In the genomic region with DNA sequence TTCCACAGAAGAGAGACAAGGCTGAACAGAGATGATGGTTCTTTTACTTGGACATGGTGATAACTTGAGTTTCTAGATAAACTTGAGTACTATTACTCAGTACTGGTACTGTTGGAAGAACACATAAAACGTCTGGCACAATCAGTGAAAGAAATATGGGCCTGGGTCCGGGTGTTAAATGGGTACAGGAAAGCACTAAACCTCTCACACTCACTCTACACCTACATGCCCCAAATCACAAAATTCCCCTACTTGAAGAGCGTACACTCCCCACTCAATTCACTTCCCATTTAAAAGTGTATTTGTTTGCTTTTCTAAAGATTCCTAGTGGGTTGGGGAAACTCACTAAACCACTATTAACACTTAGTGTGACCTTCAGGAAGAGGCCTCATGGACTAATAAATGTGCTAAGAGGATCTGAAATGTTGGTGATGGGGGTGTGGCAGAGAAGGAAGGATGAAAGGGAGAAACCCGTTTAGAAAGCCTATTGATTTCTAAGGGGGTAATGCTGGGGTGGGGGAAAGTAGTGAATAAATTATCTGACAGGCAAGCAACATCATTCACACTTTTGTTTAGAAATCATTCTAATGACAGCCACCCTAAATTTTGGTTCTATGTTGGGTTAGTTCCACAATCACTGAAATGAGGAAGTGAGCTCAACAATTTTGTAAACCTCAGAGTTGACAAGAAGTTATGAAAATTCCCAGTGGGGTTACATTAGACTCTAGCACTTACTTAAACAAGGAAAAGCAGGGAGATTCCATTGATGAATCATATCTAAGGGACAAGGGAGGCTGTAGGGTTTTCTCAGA, we compare ENCODE assay signal across 10 cellular contexts.
A peak's percentile ranks its signal among the peaks of the same experiment; 100 is the strongest.
DNase-seq lines count a peak whose midpoint lies in the region; ATAC-seq, FAIRE-seq and TF ChIP-seq lines count a peak whose summit lies in the region.
"Had no signal": no experiment of that assay in that cellular context is flagged by ENCODE, and none has a peak within 500 bp of the region (broad histone marks: within the 10 kb centered on the region; RNA-seq: fewer than 3 reads in every experiment).

No MANE protein-coding gene starts in this region.

- H3K9me3 ChIP-seq in Karpas-422 (ENCODE audit: low read length), result no peaks in the 10 kb centered on the region

- CTCF ChIA-PET in activated CD8-positive, alpha-beta T cell treated with anti-CD3 and anti-CD28 coated beads, Interleukin-2, amount 10 ng/mL, durations not matched to agents 7 days and 5 days (lab: Charles Lee), result interaction anchor here (1.0 kb wide), 1 partner anchor 224 kb away, joined by 3 read pairs; no protein-coding TSS in a partner anchor

- POLR2A ChIA-PET in activated CD8-positive, alpha-beta T cell treated with anti-CD3 and anti-CD28 coated beads, Interleukin-2, amount 10 ng/mL, durations not matched to agents 7 days and 5 days (lab: Charles Lee), result no interaction called here

- peaks cover 49 to 67% (median 56%) of the 10 kb centered on the region in 3 donors for H3K4me1 Mint-ChIP-seq in naive B cell
- H3K4me1 Mint-ChIP-seq in activated CD8-positive, alpha-beta T cell treated with anti-CD3 and anti-CD28 coated beads, Interleukin-2, amount 10 ng/mL, durations not matched to agents 7 days and 5 days (ENCODE audit: low read depth), result peaks cover 10% of the 10 kb centered on the region

- no peak overlapping the region for H2AFZ ChIP-seq in Karpas-422 (ENCODE audit: low read length)

- no peak overlapping the region for H3K9ac ChIP-seq in Karpas-422 (ENCODE audit: low read length)

- H3K27ac Mint-ChIP-seq in naive B cell, result peak overlapping the region; percentile 41 to 95 (median 88)
- no peak overlapping the region for H3K27ac Mint-ChIP-seq in activated CD8-positive, alpha-beta T cell treated with anti-CD3 and anti-CD28 coated beads, Interleukin-2, amount 10 ng/mL, durations not matched to agents 7 days and 5 days

- H3K4me2 ChIP-seq in Karpas-422 (ENCODE audit: low read depth, low read length, poor library complexity, severe bottlenecking), result no peak overlapping the region

- no peaks in the 10 kb centered on the region for H4K20me1 ChIP-seq in Karpas-422 (ENCODE audit: insufficient read depth, low read depth, low read length)

- H3K27ac ChIP-seq in Karpas-422 (ENCODE audit: low read length), result no peak overlapping the region

- 0 out of 2 replicates have a peak, but pooled peaks cover 5% of the 10 kb centered on the region for H3K27me3 ChIP-seq in Karpas-422 (ENCODE audit: low read length)

- no peaks in the 10 kb centered on the region for H3K4me1 ChIP-seq in Karpas-422 (ENCODE audit: low read length)

- TF ChIP-seq CTCF in GM12864 (IDR thresholded peaks at IDR 0.05; ENCODE audit: low read depth, low read length, missing control alignments), result no peak

- no peak overlapping the region for H3K4me3 ChIP-seq in GM12864 (ENCODE audit: low read depth, low read length)
- no peak overlapping the region for H3K4me3 ChIP-seq in Karpas-422 (ENCODE audit: low read length)

- no peaks in the 10 kb centered on the region for H3K9me2 ChIP-seq in Karpas-422 (replicated peaks; ENCODE audit: insufficient read depth, low read length)

- no peaks in the 10 kb centered on the region for H3K27me3 Mint-ChIP-seq in naive B cell
- peaks cover 5% of the 10 kb centered on the region for H3K27me3 Mint-ChIP-seq in activated CD8-positive, alpha-beta T cell treated with anti-CD3 and anti-CD28 coated beads, Interleukin-2, amount 10 ng/mL, durations not matched to agents 7 days and 5 days (ENCODE audit: low read depth)

- peak; percentile 23 for ATAC-seq in HG02610 (IDR thresholded peaks at IDR 0.05; ENCODE audit: unreplicated experiment)
- peak; percentile 24 to 25 for ATAC-seq in naive B cell (ENCODE audit: low read depth in 2 of 2)
- ATAC-seq in activated CD8-positive, alpha-beta T cell treated with anti-CD3 and anti-CD28 coated beads, Interleukin-2, amount 10 ng/mL, durations not matched to agents 7 days and 5 days, result no peak

- H3K79me2 ChIP-seq in Karpas-422 (ENCODE audit: low read length), result no peaks in the 10 kb centered on the region

- FAIRE-seq in RCC 7860 (lab: Jason Lieb, UNC), result peak; percentile 26
- FAIRE-seq: H1 had no signal

- no peaks in the 10 kb centered on the region for H3K36me3 Mint-ChIP-seq in naive B cell
- no peaks in the 10 kb centered on the region for H3K36me3 Mint-ChIP-seq in activated CD8-positive, alpha-beta T cell treated with anti-CD3 and anti-CD28 coated beads, Interleukin-2, amount 10 ng/mL, durations not matched to agents 7 days and 5 days (ENCODE audit: low read depth)

- peaks cover 0 to 3% (median 0%) of the 10 kb centered on the region in 7 donors for H3K9me3 Mint-ChIP-seq in naive B cell
- H3K9me3 Mint-ChIP-seq in activated CD8-positive, alpha-beta T cell treated with anti-CD3 and anti-CD28 coated beads, Interleukin-2, amount 10 ng/mL, durations not matched to agents 7 days and 5 days (ENCODE audit: insufficient read depth), result no peaks in the 10 kb centered on the region

- peak; percentile 77 for DNase-seq in GM12864 (ENCODE audit: low read depth)
- DNase-seq in RCC 7860 (ENCODE audit: low spot score), result peak; percentile 46
- peak; percentile 68 for DNase-seq in naive B cell
- no peak for DNase-seq in activated CD8-positive, alpha-beta T cell treated with anti-CD3 and anti-CD28 coated beads, Interleukin-2, amount 10 ng/mL, durations not matched to agents 7 days and 5 days
- no peak for DNase-seq in stimulated activated CD4-positive, alpha-beta T cell treated with anti-CD3 and anti-CD28 coated beads, Interleukin-4, amount 100 ng/mL, for 4 hours
- no peak for DNase-seq in Karpas-422
- DNase-seq in DMS 273 (lab: John Stamatoyannopoulos, UW; ENCODE audit: unreplicated experiment), result no peak
- DNase-seq: activated CD4-positive, alpha-beta T cell treated with anti-CD3 and anti-CD28 coated beads, Interleukin-2, amount 50 U/mL, for 48 hours had no signal

- peak overlapping the region in 7 of 8 donors; percentile 4 to 69 (median 65) for H3K4me3 Mint-ChIP-seq in naive B cell
- H3K4me3 Mint-ChIP-seq in activated CD8-positive, alpha-beta T cell treated with anti-CD3 and anti-CD28 coated beads, Interleukin-2, amount 10 ng/mL, durations not matched to agents 7 days and 5 days, result no peak overlapping the region

- no peaks in the 10 kb centered on the region for H3K36me3 ChIP-seq in Karpas-422 (ENCODE audit: insufficient read depth, low read length)

Comparison
In these comparisons a context has a peak if more than half of its experiments do, and no peak if none do; other contexts are left out.
1. DNase-seq: peak in GM12864 (single experiment), RCC 7860 (single experiment) and naive B cell (single experiment); none in activated CD8-positive, alpha-beta T cell treated with anti-CD3 and anti-CD28 coated beads, Interleukin-2, amount 10 ng/mL, durations not matched to agents 7 days and 5 days (single experiment), stimulated activated CD4-positive, alpha-beta T cell treated with anti-CD3 and anti-CD28 coated beads, Interleukin-4, amount 100 ng/mL, for 4 hours (0 of 2), Karpas-422 (single experiment) and DMS 273 (single experiment).